In genomic region chr3:167380004-167380689, GRCh38 we compare ENCODE assay signal across 8 cellular contexts. TPM values are rescaled to one million over a fixed set of nuclear protein-coding genes. Genes with fewer than 3 reads are reported as not detected.
DNase-seq lines count a peak whose midpoint lies in the region; ATAC-seq and TF ChIP-seq lines count a peak whose summit lies in the region.

TSS of gene ZBBX (minus strand) at chr3:167380297. CDS start at chr3:167372901, 7,396 bp downstream.

- H3K27me3 ChIP-seq in BJ (ENCODE audit: control insufficient read depth, insufficient read depth, low read length): no peaks in the 10 kb centered on the region
- H3K27me3 ChIP-seq in dorsolateral prefrontal cortex: no peaks in the 10 kb centered on the region

- POLR2A ChIA-PET in BJ (lab: Charles Lee): interaction anchor here (0.6 kb wide), 1 partner anchor 26 kb away, joined by 3 read pairs; no protein-coding TSS in a partner anchor

- no peak for TF ChIP-seq POLR2A in lower leg skin (IDR thresholded peaks at IDR 0.05)

- intact Hi-C loops in dorsolateral prefrontal cortex (cut with DNase I): loop anchor here in 1 of 2 donors (5.0 kb wide), 1 partner anchor 662 kb away; no protein-coding TSS in a partner anchor
- intact Hi-C loops in lower leg skin (cut with DNase I; ENCODE audit: low total_unique reads): no loop called here

- H3K4me3 ChIP-seq in BJ (ENCODE audit: low read depth, low read length): peak within 1 kb of the TSS; percentile 32
- H3K4me3 ChIP-seq in dorsolateral prefrontal cortex: peak within 1 kb of the TSS; percentile 35 to 82 (median 65)
- H3K4me3 ChIP-seq in lower leg skin (ENCODE audit: low read depth, poor library complexity, severe bottlenecking): no peak within 1 kb of the TSS

- no peaks in the 10 kb centered on the region for H3K36me3 ChIP-seq in BJ (ENCODE audit: control insufficient read depth, insufficient read depth, low read length)

- WGBS in lower leg skin, 2 donors: 2% methylated on average over 26 to 28 of the region's 28 CpGs

- ATAC-seq in GM19372 (IDR thresholded peaks at IDR 0.05; ENCODE audit: low read depth, unreplicated experiment): peak; percentile 100
- peak; percentile 100 for ATAC-seq in HG03520 (IDR thresholded peaks at IDR 0.05; ENCODE audit: unreplicated experiment)

- DNase-seq in BJ (ENCODE audit: low read depth): peak; percentile 9
- peak; percentile 71 for DNase-seq in NCI-H526 treated with DMSO at 0.1 percent for 48 hours (lab: John Stamatoyannopoulos, UW)
- DNase-seq in activated CD4-positive, alpha-beta T cell treated with anti-CD3 and anti-CD28 coated beads, Interleukin-2, amount 50 U/mL, for 1 hour: peak; percentile 82
- peak; percentile 61 to 96 (median 92) for DNase-seq in dorsolateral prefrontal cortex
- DNase-seq in lower leg skin (ENCODE audit: low spot score in 2 of 2): peak; percentile 82 to 93
- peak; percentile 77 to 78 for DNase-seq in stimulated activated CD4-positive, alpha-beta T cell treated with anti-CD3 and anti-CD28 coated beads, Interleukin-4, amount 100 ng/mL, for 48 hours (ENCODE audit: low read depth in 2 of 2)

- H3K27ac ChIP-seq in dorsolateral prefrontal cortex: peak within 1 kb of the TSS in 1 of 59 donors; percentile 46

- TF ChIP-seq CTCF in BJ (IDR thresholded peaks at IDR 0.05; ENCODE audit: insufficient read depth, low read depth, low read length) (peak; percentile 89), dorsolateral prefrontal cortex (IDR thresholded peaks at IDR 0.05 in 54 of 56, conservative IDR thresholded peaks at IDR 0.05 in 2 of 56; ENCODE audit: low read depth in 1 of 56, partially characterized antibody in 56 of 56) (peak; percentile 47 to 96 (median 92)), lower leg skin (IDR thresholded peaks at IDR 0.05) (peak in 1 of 3 donors; percentile 29)

- CTCF ChIA-PET in BJ (lab: Yijun Ruan, JAX): interaction anchor here (0.5 to 4.2 kb wide), 13 partner anchors 9 to 1228 kb away, joined by 3 to 25 read pairs (median 4); partner anchors contain the start of gene SERPINI1

RNA-seq across cellular contexts. Expression of gene ZBBX, which starts in this region (rescaled TPM):
- polyA plus RNA-seq in BJ (2011; rRNA removed): not detected in 2 replicates
- not detected in 2 replicates for polyA minus RNA-seq in BJ (2011; rRNA and poly(A)+ RNA removed)
- total RNA-seq in dorsolateral prefrontal cortex (10 to 100 TPM in 116 of 120 experiments, 1 to 10 TPM in 4; 6.5 to 49.3 (median 20.2) TPM), lower leg skin (not detected)

Comparison
In these comparisons a context has a peak if more than half of its experiments do, and no peak if none do; other contexts are left out.
1. RNA of gene ZBBX (total RNA-seq): 6.5 to 49.3 TPM in dorsolateral prefrontal cortex; not detected in lower leg skin; every median in the first group is over 4 times any median in the second.
2. Peak in DNase-seq and H3K4me3 ChIP-seq in BJ; RNA of the gene not detected or under 1 TPM.
3. Peak in DNase-seq in lower leg skin; RNA of the gene not detected or under 1 TPM.
4. DNase-seq: peak in every context shown above with its lines; median percentile 92 in dorsolateral prefrontal cortex; 88 in lower leg skin; 82 in activated CD4-positive, alpha-beta T cell treated with anti-CD3 and anti-CD28 coated beads, Interleukin-2, amount 50 U/mL, for 1 hour; 78 in stimulated activated CD4-positive, alpha-beta T cell treated with anti-CD3 and anti-CD28 coated beads, Interleukin-4, amount 100 ng/mL, for 48 hours; 71 in NCI-H526 treated with DMSO at 0.1 percent for 48 hours; 9 in BJ.